22 cellular contexts compared by ENCODE assay signal in genomic region chr4:113537183-113537977, GRCh38.
DNase-seq lines count a peak whose midpoint lies in the region; ATAC-seq and TF ChIP-seq lines count a peak whose summit lies in the region.
"Had no signal": no experiment of that assay in that cellular context is flagged by ENCODE, and none has a peak within 500 bp of the region (broad histone marks: within the 10 kb centered on the region; RNA-seq: fewer than 3 reads in every experiment).

No MANE protein-coding gene starts in this region.

- H3K4me3 Mint-ChIP-seq in GM23338 = no peak overlapping the region
- H3K4me3 Mint-ChIP-seq: activated CD4-positive, alpha-beta memory T cell treated with anti-CD3 and anti-CD28 coated beads for 36 hours; memory B cell; stimulated activated effector memory CD8-positive, alpha-beta T cell treated with anti-CD3 and anti-CD28 coated beads, Interleukin-12 subunit alpha, Interleukin-12 subunit beta, amount 100 ng/mL, for 72 hours had no signal

- H3K27me3 ChIP-seq in gastrocnemius medialis (no peaks in the 10 kb centered on the region), GM23338 (ENCODE audit: insufficient read depth) (no peaks in the 10 kb centered on the region), PC-3 (ENCODE audit: low read length) (no peaks in the 10 kb centered on the region)
- H3K27me3 ChIP-seq: ovary had no signal

- POLR2A ChIA-PET in PC-3 (lab: Charles Lee; ENCODE audit: unreplicated experiment) = no interaction called here

- no peak overlapping the region; the same call in 1 of the 2 replicates for H3K27ac Mint-ChIP-seq in GM23338
- H3K27ac Mint-ChIP-seq: activated CD4-positive, alpha-beta memory T cell treated with anti-CD3 and anti-CD28 coated beads for 36 hours; memory B cell; stimulated activated effector memory CD8-positive, alpha-beta T cell treated with anti-CD3 and anti-CD28 coated beads, Interleukin-12 subunit alpha, Interleukin-12 subunit beta, amount 100 ng/mL, for 72 hours had no signal

- no TSS peak for BruUV-seq in PC-3 (replicated peaks; lab: Mats Ljungman, UMichigan)

- DNase-seq in LHCN-M2 (ENCODE audit: low read depth) (peak; percentile 20), cerebellum (ENCODE audit: low spot score) (peak; percentile 60), inferior parietal cortex (ENCODE audit: extremely low spot score) (peak; percentile 49), gastrocnemius medialis (peak in 1 of 2 donors; percentile 25), GM23338 (ENCODE audit: low spot score) (no peak), PC-3 (no peak)
- no peak for DNase-seq in stimulated activated naive CD4-positive, alpha-beta T cell treated with Interleukin-2 at 50 U/mL for 16 hours (lab: John Stamatoyannopoulos, UW)
- no peak for DNase-seq in stimulated activated CD4-positive, alpha-beta T cell treated with anti-CD3 and anti-CD28 coated beads, Interleukin-4, amount 100 ng/mL, for 24 hours
- DNase-seq: activated CD4-positive, alpha-beta memory T cell treated with anti-CD3 and anti-CD28 coated beads for 36 hours; activated CD4-positive, CD25-positive, alpha-beta regulatory T cell; activated gamma-delta T cell; amniotic stem cell; central memory CD4-positive, alpha-beta T cell; erythroblast; foreskin melanocyte; MM.1S; naive thymus-derived CD8-positive, alpha-beta T cell; NCI-H1417 treated with DMSO at 0.1 percent for 48 hours; SW 1271 had no signal

- H3K9ac ChIP-seq in PC-3 (ENCODE audit: low read length) = no peak overlapping the region

- H3K27ac ChIP-seq in gastrocnemius medialis (peak overlapping the region; percentile 16 to 47 (median 32)), GM23338 (ENCODE audit: low read depth) (no peak overlapping the region), PC-3 (ENCODE audit: low read length) (no peak overlapping the region)

- peak; percentile 71 to 92 for ATAC-seq in gastrocnemius medialis
- ATAC-seq in GM23338 = no peak
- no peak for ATAC-seq in PC-3
- ATAC-seq: naive thymus-derived CD8-positive, alpha-beta T cell; stimulated activated effector memory CD8-positive, alpha-beta T cell treated with anti-CD3 and anti-CD28 coated beads, Interleukin-12 subunit alpha, Interleukin-12 subunit beta, amount 100 ng/mL, for 72 hours had no signal

- H3K36me3 Mint-ChIP-seq in GM23338 (ENCODE audit: low read depth) = no peaks in the 10 kb centered on the region

- in situ Hi-C loops in gastrocnemius medialis (cut with MboI; ENCODE audit: low sequenced_read_pairs in 4 of 4) = no loop called here

- H3K9me2 ChIP-seq in GM23338 (ENCODE audit: insufficient read depth) (no peaks in the 10 kb centered on the region), PC-3 (replicated peaks; ENCODE audit: low read length) (no peaks in the 10 kb centered on the region)

- H3K4me1 ChIP-seq in gastrocnemius medialis = peaks cover 25 to 33% of the 10 kb centered on the region in 2 donors
- H3K4me1 ChIP-seq in GM23338 (ENCODE audit: insufficient read depth) = no peaks in the 10 kb centered on the region
- H3K4me1 ChIP-seq in PC-3 (ENCODE audit: insufficient read depth, low read length) = no peaks in the 10 kb centered on the region

- no peaks in the 10 kb centered on the region for H4K20me1 ChIP-seq in GM23338 (replicated peaks; ENCODE audit: insufficient read depth)
- no peaks in the 10 kb centered on the region for H4K20me1 ChIP-seq in PC-3 (ENCODE audit: low read length)

- H3F3A ChIP-seq in GM23338 (replicated peaks; ENCODE audit: low read depth) = no peaks in the 10 kb centered on the region
- H3F3A ChIP-seq in PC-3 (ENCODE audit: low read length, unreplicated experiment) = no peaks in the 10 kb centered on the region

- no peak for TF ChIP-seq POLR2A in gastrocnemius medialis (IDR thresholded peaks at IDR 0.05)

- no peaks in the 10 kb centered on the region for H3K9me3 Mint-ChIP-seq in GM23338
- H3K9me3 Mint-ChIP-seq: activated CD4-positive, alpha-beta memory T cell treated with anti-CD3 and anti-CD28 coated beads for 36 hours; memory B cell; naive thymus-derived CD8-positive, alpha-beta T cell; stimulated activated effector memory CD8-positive, alpha-beta T cell treated with anti-CD3 and anti-CD28 coated beads, Interleukin-12 subunit alpha, Interleukin-12 subunit beta, amount 100 ng/mL, for 72 hours had no signal

- TF ChIP-seq CTCF in gastrocnemius medialis (IDR thresholded peaks at IDR 0.05 in 4 of 5, conservative IDR thresholded peaks at IDR 0.05 in 1 of 5) (no peak), GM23338 (conservative IDR thresholded peaks at IDR 0.05; ENCODE audit: low read depth in 2 of 2) (no peak), PC-3 (conservative IDR thresholded peaks at IDR 0.05; ENCODE audit: low read depth, low read length) (no peak)

- CTCF ChIA-PET in PC-3 (lab: Charles Lee) = no interaction called here

- H3K4me2 ChIP-seq in GM23338 (no peak overlapping the region), PC-3 (ENCODE audit: low read length) (no peak overlapping the region)

- H3K79me2 ChIP-seq in GM23338 (replicated peaks; ENCODE audit: insufficient read depth) = no peaks in the 10 kb centered on the region
- no peaks in the 10 kb centered on the region for H3K79me2 ChIP-seq in PC-3 (ENCODE audit: low read length)

- intact Hi-C loops in gastrocnemius medialis (cut with DNase I; ENCODE audit: low total_unique reads) (no loop called here), PC-3 (cut with micrococcal nuclease) (no loop called here)

- no peaks in the 10 kb centered on the region for H3K36me3 ChIP-seq in gastrocnemius medialis
- H3K36me3 ChIP-seq in GM23338 (ENCODE audit: insufficient read depth) = no peaks in the 10 kb centered on the region
- H3K36me3 ChIP-seq in PC-3 (ENCODE audit: low read depth, low read length) = no peaks in the 10 kb centered on the region
- H3K36me3 ChIP-seq: ovary had no signal

- H3K4me3 ChIP-seq in gastrocnemius medialis (no peak overlapping the region), GM23338 (no peak overlapping the region), PC-3 (ENCODE audit: low read length) (no peak overlapping the region)
- H3K4me3 ChIP-seq: ovary had no signal

- no peak overlapping the region for H2AFZ ChIP-seq in GM23338
- no peak overlapping the region for H2AFZ ChIP-seq in PC-3 (ENCODE audit: low read length)

- no peaks in the 10 kb centered on the region for H3K27me3 Mint-ChIP-seq in GM23338 (ENCODE audit: insufficient read depth, low read depth, poor library complexity)
- H3K27me3 Mint-ChIP-seq: activated CD4-positive, alpha-beta memory T cell treated with anti-CD3 and anti-CD28 coated beads for 36 hours; memory B cell; naive thymus-derived CD8-positive, alpha-beta T cell had no signal

- H3K9me3 ChIP-seq in gastrocnemius medialis (no peaks in the 10 kb centered on the region), PC-3 (ENCODE audit: low read length) (no peaks in the 10 kb centered on the region)
- H3K9me3 ChIP-seq: ovary had no signal

- H3K4me1 Mint-ChIP-seq in GM23338 = no peaks in the 10 kb centered on the region; the same call in 1 of the 3 replicates
- H3K4me1 Mint-ChIP-seq: memory B cell had no signal

TF ChIP-seq in GM23338, 12 proteins besides CTCF, POLR2A, EP300 and RAD21 (continues in another document):
- TF ChIP-seq ZNF114 (CRISPR knock-in tag; IDR thresholded peaks at IDR 0.05) (no peak), STAT1 (IDR thresholded peaks at IDR 0.05; ENCODE audit: unreplicated experiment) (no peak), NANOG (IDR thresholded peaks at IDR 0.05; ENCODE audit: borderline replicate concordance) (no peak), CREB1 (CRISPR knock-in tag; IDR thresholded peaks at IDR 0.05; ENCODE audit: low read depth) (no peak), JUNB (IDR thresholded peaks at IDR 0.05; ENCODE audit: unreplicated experiment) (no peak), REST (IDR thresholded peaks at IDR 0.05; ENCODE audit: unreplicated experiment) (no peak), EZH2 (IDR thresholded peaks at IDR 0.05; ENCODE audit: low read depth, unreplicated experiment) (no peak), POLR2AphosphoS5 (IDR thresholded peaks at IDR 0.05; ENCODE audit: low read depth) (no peak), EZH2phosphoT487 (IDR thresholded peaks at IDR 0.05; ENCODE audit: unreplicated experiment) (no peak), ETS1 (IDR thresholded peaks at IDR 0.05) (no peak), ZNF331 (CRISPR knock-in tag; IDR thresholded peaks at IDR 0.05; ENCODE audit: low read depth) (no peak)

Comparison
In these comparisons a context has a peak if more than half of its experiments do, and no peak if none do; other contexts are left out.
1. DNase-seq: peak in LHCN-M2 (single experiment), cerebellum (single experiment) and inferior parietal cortex (single experiment); none in GM23338 (single experiment), PC-3 (single experiment), stimulated activated naive CD4-positive, alpha-beta T cell treated with Interleukin-2 at 50 U/mL for 16 hours (single experiment) and stimulated activated CD4-positive, alpha-beta T cell treated with anti-CD3 and anti-CD28 coated beads, Interleukin-4, amount 100 ng/mL, for 24 hours (single experiment).
2. ATAC-seq: peak in gastrocnemius medialis (2 of 2); none in GM23338 (single experiment) and PC-3 (single experiment).
3. H3K27ac ChIP-seq: peak in gastrocnemius medialis (4 of 4); none in GM23338 (single experiment) and PC-3 (single experiment).